Comparison of ENCODE assay signal across 25 cellular contexts in genomic region chr5:76460104-76460503, GRCh38. TPM values are rescaled to one million over a fixed set of nuclear protein-coding genes. Genes with fewer than 3 reads are reported as not detected.
DNase-seq lines count a peak whose midpoint lies in the region; ATAC-seq, FAIRE-seq and TF ChIP-seq lines count a peak whose summit lies in the region.
"Had no signal": no experiment of that assay in that cellular context is flagged by ENCODE, and none has a peak within 500 bp of the region (broad histone marks: within the 10 kb centered on the region; RNA-seq: fewer than 3 reads in every experiment).

No MANE protein-coding gene starts in this region.

- H3K79me1 ChIP-seq in H1 (ENCODE audit: low read depth, low read length): no peaks in the 10 kb centered on the region; the same call in none of the 2 replicates

- no peaks in the 10 kb centered on the region for H4K20me1 ChIP-seq in H1 (replicated peaks in 1 of 2; ENCODE audit: control insufficient read depth in 1 of 2, insufficient read depth in 2 of 2, low read length in 2 of 2)

- no peak for TF ChIP-seq CTCF in Caco-2 (IDR thresholded peaks at IDR 0.05; ENCODE audit: insufficient read depth in 1 of 2, low read depth in 1 of 2, low read length in 1 of 2, severe bottlenecking in 1 of 2, unreplicated experiment in 1 of 2)
- no peak for TF ChIP-seq CTCF in H1 (IDR thresholded peaks at IDR 0.05; ENCODE audit: control extremely low read depth in 1 of 3, insufficient read depth in 1 of 3, low read depth in 1 of 3, low read length in 3 of 3)
- no peak for TF ChIP-seq CTCF in pancreas (IDR thresholded peaks at IDR 0.05)

- POLR2A ChIA-PET in Caco-2 (lab: Charles Lee) (no interaction called here), H1 (lab: Charles Lee; ENCODE audit: partially characterized antibody) (no interaction called here)

- no peak overlapping the region for H3K23ac ChIP-seq in H1 (ENCODE audit: insufficient read length)

- CTCF ChIA-PET in Caco-2 (lab: Charles Lee): no interaction called here
- CTCF ChIA-PET in H1 (lab: Charles Lee; ENCODE audit: partially characterized antibody): interaction anchor here (0.9 to 2.6 kb wide), 6 partner anchors 10 to 84 kb away, joined by 3 to 6 read pairs (median 4); no protein-coding TSS in a partner anchor

- intact Hi-C loops in activated CD4-positive, alpha-beta T cell treated with anti-CD3 and anti-CD28 coated beads, Interleukin-2, amount 10 ng/mL, durations not matched to agents 24 days and 14 days (cut with micrococcal nuclease): no loop called here
- intact Hi-C loops in Caco-2 (cut with micrococcal nuclease; ENCODE audit: unreplicated experiment) (no loop called here), pancreas (cut with DNase I) (no loop called here)

- no peak overlapping the region for H2BK15ac ChIP-seq in H1 (ENCODE audit: low read length)

- H2BK5ac ChIP-seq in H1 (ENCODE audit: low read depth, low read length): no peak overlapping the region

- ATAC-seq in pancreas (peak; percentile 43 to 54 (median 48)), GM18858 (IDR thresholded peaks at IDR 0.05; ENCODE audit: unreplicated experiment) (no peak)
- ATAC-seq: GM12878, HCT116, K562 had no signal

- peaks cover 54% of the 10 kb centered on the region for H3K36me3 Mint-ChIP-seq in activated CD4-positive, alpha-beta T cell treated with anti-CD3 and anti-CD28 coated beads, Interleukin-2, amount 10 ng/mL, durations not matched to agents 24 days and 14 days (ENCODE audit: low read depth)
- H3K36me3 Mint-ChIP-seq in Caco-2 (ENCODE audit: insufficient read depth, unreplicated experiment): peaks cover 24% of the 10 kb centered on the region

- peaks cover 13% of the 10 kb centered on the region for H3K4me1 Mint-ChIP-seq in activated CD4-positive, alpha-beta T cell treated with anti-CD3 and anti-CD28 coated beads, Interleukin-2, amount 10 ng/mL, durations not matched to agents 24 days and 14 days
- peaks cover 33% of the 10 kb centered on the region for H3K4me1 Mint-ChIP-seq in Caco-2 (ENCODE audit: low read depth, unreplicated experiment)

- DNase-seq in activated CD4-positive, alpha-beta T cell treated with anti-CD3 and anti-CD28 coated beads, Interleukin-2, amount 10 ng/mL, durations not matched to agents 24 days and 14 days: no peak
- no peak for DNase-seq in activated CD4-positive, alpha-beta T cell treated with anti-CD3 and anti-CD28 coated beads, Interleukin-2, amount 50 U/mL, for 48 hours
- DNase-seq in Caco-2: no peak
- DNase-seq in H1 (ENCODE audit: low read depth in 1 of 2, low spot score in 2 of 2): no peak
- peak in 1 of 6 donors; percentile 12 for DNase-seq in pancreas
- DNase-seq in NCI-H226: no peak
- no peak for DNase-seq in NCI-H146 (lab: John Stamatoyannopoulos, UW)
- DNase-seq: AML-193, DMS53, EL, GM23248, NCI-H1105 treated with DMSO at 0.1 percent for 48 hours, NCI-H187, NCI-H2227 treated with DMSO at 0.1 percent for 48 hours, NCI-H524, NCI-H82, OCI-M1, Right ventricle myocardium superior had no signal

- no peak overlapping the region for H4K5ac ChIP-seq in H1 (ENCODE audit: insufficient read length, low read depth, low read length)

- H4K8ac ChIP-seq in H1 (ENCODE audit: extremely low read depth, insufficient read depth, low read length): no peak overlapping the region

- H2AK5ac ChIP-seq in H1 (ENCODE audit: low read depth, low read length): no peak overlapping the region

- H3K9me3 ChIP-seq in Caco-2 (no peaks in the 10 kb centered on the region), H1 (ENCODE audit: insufficient read depth in 2 of 2, low read depth in 1 of 2, low read length in 1 of 2) (no peaks in the 10 kb centered on the region), pancreas (no peaks in the 10 kb centered on the region)

- H3K36me3 ChIP-seq in Caco-2 (ENCODE audit: control insufficient read depth, insufficient read depth, low read length) (no peaks in the 10 kb centered on the region; the same call in 1 of the 2 replicates), H1 (ENCODE audit: control insufficient read depth in 2 of 4, insufficient read depth in 4 of 4, low read length in 3 of 4) (no peaks in the 10 kb centered on the region), pancreas (no peaks in the 10 kb centered on the region)

- peak overlapping the region; percentile 50 for H3K27ac Mint-ChIP-seq in activated CD4-positive, alpha-beta T cell treated with anti-CD3 and anti-CD28 coated beads, Interleukin-2, amount 10 ng/mL, durations not matched to agents 24 days and 14 days
- H3K27ac Mint-ChIP-seq in Caco-2 (ENCODE audit: unreplicated experiment): peak overlapping the region; percentile 33

- H3K4me2 ChIP-seq in H1 (ENCODE audit: insufficient read depth in 1 of 2, low read depth in 2 of 2, low read length in 2 of 2): no peak overlapping the region

- WGBS in H1 (ENCODE audit: extremely low coverage in 1 of 2, insufficient coverage in 1 of 2, insufficient read length in 1 of 2, insufficient replicate concordance in 2 of 2, low coverage in 1 of 2, low lambda C conversion rate in 2 of 2, missing lambda C conversion rate in 1 of 2), 2 experiments: 98% methylated on average over 3 of the region's 3 CpGs; no CpG with 5 or more reads in 1 of the 2 experiments
- WGBS in pancreas, 2 donors: 55 to 61% methylated on average over 3 of the region's 3 CpGs

- H3K4me3 Mint-ChIP-seq in activated CD4-positive, alpha-beta T cell treated with anti-CD3 and anti-CD28 coated beads, Interleukin-2, amount 10 ng/mL, durations not matched to agents 24 days and 14 days: no peak overlapping the region
- H3K4me3 Mint-ChIP-seq in Caco-2 (ENCODE audit: unreplicated experiment): no peak overlapping the region
- H3K4me3 Mint-ChIP-seq: CD14-positive monocyte had no signal

- peak overlapping the region; percentile 64; the same call in 1 of the 2 replicates for H2BK20ac ChIP-seq in H1 (ENCODE audit: low read length)

- no peak overlapping the region for H2BK120ac ChIP-seq in H1 (replicated peaks; ENCODE audit: low read depth, low read length)

- H3K14ac ChIP-seq in H1 (ENCODE audit: insufficient read length): no peak overlapping the region

- H3K9ac ChIP-seq in H1 (replicated peaks in 1 of 4; ENCODE audit: extremely low read depth in 1 of 4, low read depth in 3 of 4, low read length in 3 of 4): no peak overlapping the region
- H3K9ac ChIP-seq: GM23248 had no signal

- H3K27ac ChIP-seq in H1 (ENCODE audit: low read depth, low read length) (no peak overlapping the region), pancreas (no peak overlapping the region)
- H3K27ac ChIP-seq: 22Rv1, GM23248 had no signal

- peaks cover 5% of the 10 kb centered on the region for H3K9me3 Mint-ChIP-seq in activated CD4-positive, alpha-beta T cell treated with anti-CD3 and anti-CD28 coated beads, Interleukin-2, amount 10 ng/mL, durations not matched to agents 24 days and 14 days
- peaks cover 9% of the 10 kb centered on the region for H3K9me3 Mint-ChIP-seq in Caco-2 (ENCODE audit: unreplicated experiment)

- H2AFZ ChIP-seq in H1 (ENCODE audit: low read length): no peak overlapping the region
- H2AFZ ChIP-seq: GM23248 had no signal

- H3K4me3 ChIP-seq in Caco-2 (ENCODE audit: low read depth, low read length) (no peak overlapping the region), H1 (ENCODE audit: extremely low read depth in 1 of 4, insufficient read depth in 2 of 4, low read depth in 3 of 4, low read length in 4 of 4) (no peak overlapping the region), pancreas (no peak overlapping the region)
- H3K4me3 ChIP-seq: GM12878, GM23248, K562 had no signal

- peaks cover 0 to 18% of the 10 kb centered on the region in 2 experiments; a peak in 2 of 4 replicates for H3K79me2 ChIP-seq in H1 (ENCODE audit: control insufficient read depth in 1 of 2, insufficient read depth in 2 of 2, low read length in 2 of 2)

- H3K4ac ChIP-seq in H1 (replicated peaks; ENCODE audit: insufficient read length, low read depth, low read length): no peak overlapping the region

- H3K4me1 ChIP-seq in Caco-2 (peaks cover 42% of the 10 kb centered on the region), H1 (replicated peaks in 1 of 4; ENCODE audit: control insufficient read depth in 3 of 4, insufficient read depth in 4 of 4, low read length in 3 of 4) (no peaks in the 10 kb centered on the region), pancreas (peaks cover 23 to 38% (median 25%) of the 10 kb centered on the region in 3 donors)

- no peak overlapping the region for H3K18ac ChIP-seq in H1 (ENCODE audit: extremely low read depth, low read length)

- no peak for FAIRE-seq in H1 (lab: Jason Lieb, UNC)
- no peak for FAIRE-seq in pancreas (lab: Jason Lieb, UNC)
- FAIRE-seq: GM12878, GM19239, K562 had no signal

- BruUV-seq in Caco-2 (replicated peaks; lab: Mats Ljungman, UMichigan): no TSS peak

- TF ChIP-seq RAD21 in H1 (IDR thresholded peaks at IDR 0.05 in 1 of 2, conservative IDR thresholded peaks at IDR 0.05 in 1 of 2; ENCODE audit: low read depth in 2 of 2, low read length in 2 of 2): no peak

- no peaks in the 10 kb centered on the region for H3K27me3 Mint-ChIP-seq in activated CD4-positive, alpha-beta T cell treated with anti-CD3 and anti-CD28 coated beads, Interleukin-2, amount 10 ng/mL, durations not matched to agents 24 days and 14 days
- no peaks in the 10 kb centered on the region for H3K27me3 Mint-ChIP-seq in Caco-2 (ENCODE audit: insufficient read depth, unreplicated experiment)

- TF ChIP-seq EP300 in H1 (IDR thresholded peaks at IDR 0.05; ENCODE audit: borderline replicate concordance in 1 of 2, low read depth in 2 of 2, low read length in 2 of 2): no peak

- TF ChIP-seq POLR2A in H1 (IDR thresholded peaks at IDR 0.05; ENCODE audit: control extremely low read depth in 1 of 2, low read depth in 2 of 2, low read length in 2 of 2): no peak

- H3K27me3 ChIP-seq in Caco-2 (replicated peaks; ENCODE audit: control insufficient read depth, insufficient read depth, low read length) (no peaks in the 10 kb centered on the region), H1 (replicated peaks in 1 of 4; ENCODE audit: control insufficient read depth in 3 of 4, extremely low read depth in 1 of 4, insufficient read depth in 3 of 4, low read length in 3 of 4) (no peaks in the 10 kb centered on the region), pancreas (no peaks in the 10 kb centered on the region)

- H2BK12ac ChIP-seq in H1 (ENCODE audit: low read depth, low read length): no peak overlapping the region

- H4K91ac ChIP-seq in H1 (replicated peaks; ENCODE audit: insufficient read length, low read length): no peak overlapping the region

- H3K56ac ChIP-seq in H1 (replicated peaks; ENCODE audit: insufficient read length, low read depth, low read length): no peak overlapping the region

- H3K23me2 ChIP-seq in H1 (ENCODE audit: low read depth, low read length): no peaks in the 10 kb centered on the region

RNA-seq across cellular contexts. Expression of gene IQGAP2, which starts 57.0 kb away (rescaled TPM):
- total RNA-seq in activated CD4-positive, alpha-beta T cell treated with anti-CD3 and anti-CD28 coated beads, Interleukin-2, amount 10 ng/mL, durations not matched to agents 24 days and 14 days: 37.3 and 39.3 TPM in 2 replicates
- total RNA-seq in Caco-2 (2022): 85.6 and 89.4 TPM in 2 replicates
- total RNA-seq in H1 (2021; fragmentation: NEBNext Ultra II Directional; extraction: Animal tissue kit (Norgen Biotek cat#: 25700)): 57.7 and 66.0 TPM in 2 replicates
- polyA plus RNA-seq in H1 (2011; rRNA removed): 11.6 and 19.7 TPM in 2 replicates
- polyA plus RNA-seq in H1 (2011; cell fraction: cytosol; rRNA removed): 26.3 TPM
- 37.1 TPM for polyA plus RNA-seq in H1 (2011; cell fraction: nucleus; rRNA removed)
- polyA plus RNA-seq in H1 (2012, experiment 1 of 2): 41.4 to 77.2 TPM (median 44.6 TPM) in 4 replicates
- 3.8 TPM for polyA plus RNA-seq in H1 (2012, experiment 2 of 2)
- 125 TPM for polyA plus RNA-seq in H1 (2013, experiment 1 of 2)
- polyA plus RNA-seq in H1 (2013, experiment 2 of 2): 128 TPM
- 42.2 and 91.4 TPM in 2 replicates for polyA minus RNA-seq in H1 (2011; rRNA and poly(A)+ RNA removed)
- polyA minus RNA-seq in H1 (2011; cell fraction: cytosol; rRNA and poly(A)+ RNA removed): 35.8 TPM
- polyA minus RNA-seq in H1 (2011; cell fraction: nucleus; rRNA and poly(A)+ RNA removed): 40.6 TPM
- total RNA-seq in pancreas: 10 to 100 TPM; 32.1 to 54.0 (median 37.3) TPM
- 10 to 100 TPM; 14.4 to 36.8 TPM for polyA plus RNA-seq in pancreas
- total RNA-seq: GM23248 had no signal
